ENCODE assay signal across 10 cellular contexts in genomic region chr2:220104871-220105351, GRCh38.
DNase-seq lines count a peak whose midpoint lies in the region; ATAC-seq and TF ChIP-seq lines count a peak whose summit lies in the region.
"Had no signal": no experiment of that assay in that cellular context is flagged by ENCODE, and none has a peak within 500 bp of the region (broad histone marks: within the 10 kb centered on the region; RNA-seq: fewer than 3 reads in every experiment).

No MANE protein-coding gene starts in this region.

- H2BK20ac ChIP-seq in IMR-90 (ENCODE audit: low read depth, low read length) = peak overlapping the region; percentile 79

- no peaks in the 10 kb centered on the region for H3K9me1 ChIP-seq in IMR-90 (ENCODE audit: insufficient read depth, low read length)

- peak overlapping the region; percentile 6 for H2AK9ac ChIP-seq in IMR-90 (replicated peaks; ENCODE audit: low read depth, low read length, poor library complexity)

- H3K4me1 Mint-ChIP-seq in T-helper 2 cell treated with Interferon-gamma antibody and Interleukin-4, amounts not matched to agents 5 μg/mL and 100 μg/mL, for 36 hours (ENCODE audit: low read depth) = no peaks in the 10 kb centered on the region
- H3K4me1 Mint-ChIP-seq: memory B cell had no signal

- H2BK120ac ChIP-seq in IMR-90 (ENCODE audit: low read depth, low read length) (peak overlapping the region; percentile 78), mesendoderm (ENCODE audit: low read depth, low read length) (no peak overlapping the region)

- peak overlapping the region; percentile 8; the same call in 1 of the 2 replicates for H3K27ac ChIP-seq in BLaER1
- H3K27ac ChIP-seq in IMR-90 (ENCODE audit: insufficient read depth, low read length) = no peak overlapping the region
- H3K27ac ChIP-seq in mesendoderm (ENCODE audit: low read depth, low read length) = no peak overlapping the region

- ATAC-seq in IMR-90 (ENCODE audit: low read depth) (peak; percentile 100), GM18907 (IDR thresholded peaks at IDR 0.05; ENCODE audit: unreplicated experiment) (no peak), GM19035 (IDR thresholded peaks at IDR 0.05; ENCODE audit: unreplicated experiment) (no peak)

- no peak overlapping the region for H3K56ac ChIP-seq in IMR-90 (ENCODE audit: extremely low read depth, insufficient read depth, low read length)
- H3K56ac ChIP-seq in mesendoderm (ENCODE audit: low read length) = no peak overlapping the region

- H3K4me3 Mint-ChIP-seq in T-helper 2 cell treated with Interferon-gamma antibody and Interleukin-4, amounts not matched to agents 5 μg/mL and 100 μg/mL, for 36 hours = no peak overlapping the region
- H3K4me3 Mint-ChIP-seq: activated naive CD8-positive, alpha-beta T cell; memory B cell had no signal

- H4K91ac ChIP-seq in IMR-90 (ENCODE audit: insufficient read depth, low read depth, low read length) = peak overlapping the region; percentile 56; the same call in 1 of the 2 replicates

- H3K9me3 ChIP-seq in BLaER1 (no peaks in the 10 kb centered on the region), IMR-90 (ENCODE audit: control insufficient read depth, insufficient read depth, low read length) (no peaks in the 10 kb centered on the region)

- peak overlapping the region; percentile 33; the same call in 1 of the 2 replicates for H3K14ac ChIP-seq in IMR-90 (replicated peaks; ENCODE audit: low read depth, low read length)

- H3K23ac ChIP-seq in IMR-90 (ENCODE audit: low read depth, low read length) = no peak overlapping the region
- no peak overlapping the region for H3K23ac ChIP-seq in mesendoderm (ENCODE audit: low read length)

- dilution Hi-C loops in IMR-90 (cut with HindIII; ENCODE audit: low sequenced_read_pairs, unreplicated experiment) = no loop called here

- peak overlapping the region; percentile 80 for H2AFZ ChIP-seq in IMR-90 (replicated peaks; ENCODE audit: low read length, poor library complexity)

- TF ChIP-seq POLR2A in IMR-90 (IDR thresholded peaks at IDR 0.05; ENCODE audit: low read depth, low read length) = peak; percentile 63; the same call in 1 of the 2 replicates

- H2AK5ac ChIP-seq in IMR-90 (ENCODE audit: low read depth, low read length) (no peak overlapping the region), mesendoderm (ENCODE audit: low read length) (no peak overlapping the region)

- H4K8ac ChIP-seq in IMR-90 (ENCODE audit: low read depth in 2 of 2, low read length in 2 of 2) = peak overlapping the region in 1 of 2 experiments; percentile 52; a peak in 2 of 4 replicates
- no peak overlapping the region for H4K8ac ChIP-seq in mesendoderm (ENCODE audit: low read depth, low read length)

- no peaks in the 10 kb centered on the region for H3K79me2 ChIP-seq in mesendoderm (ENCODE audit: control insufficient read depth, insufficient read depth, low read length)

- H3K27ac Mint-ChIP-seq in T-helper 2 cell treated with Interferon-gamma antibody and Interleukin-4, amounts not matched to agents 5 μg/mL and 100 μg/mL, for 36 hours = no peak overlapping the region
- H3K27ac Mint-ChIP-seq: activated naive CD8-positive, alpha-beta T cell; memory B cell had no signal

- H3K4ac ChIP-seq in IMR-90 (ENCODE audit: low read depth, low read length) (peak overlapping the region; percentile 69), mesendoderm (ENCODE audit: low read depth, low read length) (no peak overlapping the region)

- H3K36me3 Mint-ChIP-seq in T-helper 2 cell treated with Interferon-gamma antibody and Interleukin-4, amounts not matched to agents 5 μg/mL and 100 μg/mL, for 36 hours (ENCODE audit: low read depth) = no peaks in the 10 kb centered on the region
- H3K36me3 Mint-ChIP-seq: activated naive CD8-positive, alpha-beta T cell; memory B cell had no signal

- H3K9ac ChIP-seq in BLaER1 (no peak overlapping the region), IMR-90 (ENCODE audit: low read depth, low read length) (no peak overlapping the region), mesendoderm (ENCODE audit: low read length) (no peak overlapping the region)

- intact Hi-C loops in IMR-90 (cut with micrococcal nuclease) = loop anchor here (1.0 to 10.0 kb wide), 8 partner anchors 172 to 1862 kb away; no protein-coding TSS in a partner anchor

- WGBS in IMR-90 (ENCODE audit: extremely low coverage in 2 of 2, insufficient read length in 1 of 2), 2 experiments = 40% methylated on average over 1 of the region's 7 CpGs; no CpG with 5 or more reads in 1 of the 2 experiments
- no CpG with 5 or more reads among the region's 7 CpGs for WGBS in mesendoderm (ENCODE audit: extremely low coverage, insufficient coverage, low lambda C conversion rate)

- no peak overlapping the region for H3K18ac ChIP-seq in IMR-90 (ENCODE audit: low read depth, low read length)
- H3K18ac ChIP-seq in mesendoderm (ENCODE audit: low read length) = no peak overlapping the region

- no peaks in the 10 kb centered on the region for H3K9me3 Mint-ChIP-seq in T-helper 2 cell treated with Interferon-gamma antibody and Interleukin-4, amounts not matched to agents 5 μg/mL and 100 μg/mL, for 36 hours
- H3K9me3 Mint-ChIP-seq: memory B cell had no signal

- no peaks in the 10 kb centered on the region for H3K27me3 ChIP-seq in BLaER1
- H3K27me3 ChIP-seq in IMR-90 (ENCODE audit: control insufficient read depth, insufficient read depth, low read length) = no peaks in the 10 kb centered on the region
- no peaks in the 10 kb centered on the region for H3K27me3 ChIP-seq in mesendoderm (ENCODE audit: insufficient read depth, low read length, poor library complexity)

- in situ Hi-C loops in IMR-90 (cut with MboI; ENCODE audit: low sequenced_read_pairs) = loop anchor here (10.0 to 25.0 kb wide), 2 partner anchors 1470 to 1857 kb away; partner anchors contain the start of gene EPHA4

- no TSS peak for BruUV-seq in IMR-90 (replicated peaks; lab: Mats Ljungman, UMichigan)

- H3K79me1 ChIP-seq in IMR-90 (ENCODE audit: low read depth in 1 of 2, low read length in 2 of 2) (no peaks in the 10 kb centered on the region), mesendoderm (ENCODE audit: low read length) (no peaks in the 10 kb centered on the region)

- H3K4me1 ChIP-seq in BLaER1 = peaks cover 18% of the 10 kb centered on the region
- H3K4me1 ChIP-seq in IMR-90 (ENCODE audit: control insufficient read depth, insufficient read depth, low read length) = peaks cover 3% of the 10 kb centered on the region
- H3K4me1 ChIP-seq in mesendoderm (ENCODE audit: control insufficient read depth, low read depth, low read length) = no peaks in the 10 kb centered on the region

- H3K4me3 ChIP-seq in BLaER1 (no peak overlapping the region), IMR-90 (ENCODE audit: insufficient read depth, low read depth, low read length) (no peak overlapping the region), cardiac fibroblast (replicated peaks in 1 of 2; ENCODE audit: low read depth in 2 of 2, low read length in 2 of 2) (no peak overlapping the region), mesendoderm (ENCODE audit: low read length) (no peak overlapping the region)

- TF ChIP-seq CTCF in IMR-90 (conservative IDR thresholded peaks at IDR 0.05; ENCODE audit: low read depth, low read length) (peak; percentile 90), cardiac fibroblast (IDR thresholded peaks at IDR 0.05; ENCODE audit: low read depth, low read length) (peak; percentile 30)

- H2BK15ac ChIP-seq in IMR-90 (ENCODE audit: low read depth, low read length) (0 out of 3 replicates have a peak overlapping the region, but pooled peaks have one; percentile 1), mesendoderm (replicated peaks; ENCODE audit: low read depth) (no peak overlapping the region)

- peak overlapping the region; percentile 70 for H3K4me2 ChIP-seq in BLaER1
- H3K4me2 ChIP-seq in IMR-90 (ENCODE audit: low read depth, low read length) = no peak overlapping the region
- H3K4me2 ChIP-seq in mesendoderm (ENCODE audit: low read length) = no peak overlapping the region

- H3K36me3 ChIP-seq in BLaER1 (no peaks in the 10 kb centered on the region), IMR-90 (ENCODE audit: control insufficient read depth, insufficient read depth, low read length) (no peaks in the 10 kb centered on the region), mesendoderm (ENCODE audit: control insufficient read depth, insufficient read depth, low read length) (no peaks in the 10 kb centered on the region)

- CTCF ChIA-PET in IMR-90 (lab: Yijun Ruan, JAX) = interaction anchor here (0.6 to 1.8 kb wide), 12 partner anchors 26 to 1469 kb away, joined by 3 to 9 read pairs (median 3); no protein-coding TSS in a partner anchor

- no peaks in the 10 kb centered on the region for H4K20me1 ChIP-seq in BLaER1
- H4K20me1 ChIP-seq in IMR-90 (ENCODE audit: insufficient read depth, low read length) = no peaks in the 10 kb centered on the region

- H2BK5ac ChIP-seq in IMR-90 (ENCODE audit: low read depth, low read length, poor library complexity, severe bottlenecking) (no peak overlapping the region), mesendoderm (ENCODE audit: low read length) (no peak overlapping the region)

- DNase-seq in IMR-90 (peak; percentile 91), cardiac fibroblast (ENCODE audit: low read depth in 2 of 2) (peak; percentile 69 to 92), mesendoderm (peak; percentile 65), NCI-H187 treated with DMSO at 0.1 percent for 48 hours (lab: John Stamatoyannopoulos, UW) (no peak)
- DNase-seq in T-helper 2 cell treated with Interferon-gamma antibody and Interleukin-4, amounts not matched to agents 5 μg/mL and 100 μg/mL, for 36 hours (ENCODE audit: low spot score) = no peak

- POLR2A ChIA-PET in IMR-90 (lab: Charles Lee; ENCODE audit: unreplicated experiment) = no interaction called here

- no peaks in the 10 kb centered on the region for H3K27me3 Mint-ChIP-seq in T-helper 2 cell treated with Interferon-gamma antibody and Interleukin-4, amounts not matched to agents 5 μg/mL and 100 μg/mL, for 36 hours (ENCODE audit: low read depth)
- H3K27me3 Mint-ChIP-seq: memory B cell had no signal

- TF ChIP-seq RAD21 in IMR-90 (IDR thresholded peaks at IDR 0.05; ENCODE audit: low read length) = peak; percentile 98

- H4K5ac ChIP-seq in IMR-90 (ENCODE audit: low read depth, low read length) (peak overlapping the region; percentile 47; the same call in 1 of the 2 replicates), mesendoderm (ENCODE audit: low read length) (no peak overlapping the region)

TF ChIP-seq in IMR-90, 13 proteins besides CTCF, POLR2A, EP300 and RAD21 (continues in another document):
- peak; percentile 22; the same call in 1 of the 2 replicates for TF ChIP-seq FOS (IDR thresholded peaks at IDR 0.05; ENCODE audit: low read depth, low read length)
- peak; percentile 60; the same call in 1 of the 2 replicates for TF ChIP-seq MAZ (IDR thresholded peaks at IDR 0.05; ENCODE audit: borderline replicate concordance, low read depth, low read length)
- no peak for TF ChIP-seq CEBPB (IDR thresholded peaks at IDR 0.05; ENCODE audit: low read depth, low read length)
- TF ChIP-seq SMC3 (IDR thresholded peaks at IDR 0.05; ENCODE audit: low read depth, low read length) = peak; percentile 92

Comparison
In these comparisons a context has a peak if more than half of its experiments do, and no peak if none do; other contexts are left out.
1. DNase-seq: peak in IMR-90 (single experiment), cardiac fibroblast (2 of 2) and mesendoderm (single experiment); none in T-helper 2 cell treated with Interferon-gamma antibody and Interleukin-4, amounts not matched to agents 5 μg/mL and 100 μg/mL, for 36 hours (single experiment) and NCI-H187 treated with DMSO at 0.1 percent for 48 hours (single experiment).